Comparison of ENCODE assay signal across 20 cellular contexts in genomic region chr15:22878103-22878502, GRCh38.
"Had no signal": no experiment of that assay in that cellular context is flagged by ENCODE, and none has a peak within 500 bp of the region (broad histone marks: within the 10 kb centered on the region; RNA-seq: fewer than 3 reads in every experiment).

No MANE protein-coding gene starts in this region.

- H3K4me1 Mint-ChIP-seq: activated CD4-positive, alpha-beta T cell treated with anti-CD3 and anti-CD28 coated beads, Interleukin-2, amount 10 ng/mL, durations not matched to agents 24 days and 14 days had no signal

- ATAC-seq: gastroesophageal sphincter; left lung; naive thymus-derived CD8-positive, alpha-beta T cell; stimulated activated naive B cell treated with anti-CD40 and anti-IgM and Interleukin-4, amounts not matched to agents 10 μg/mL and 1 μg/mL and 100 μg/mL, for 72 hours had no signal

- DNase-seq: activated B cell treated with CpG ODN at 0.5 μM for 24 hours; activated CD4-positive, alpha-beta T cell treated with anti-CD3 and anti-CD28 coated beads, Interleukin-2, amount 10 ng/mL, durations not matched to agents 24 days and 14 days; activated CD8-positive, alpha-beta memory T cell treated with anti-CD3 and anti-CD28 coated beads for 24 hours; activated naive CD8-positive, alpha-beta T cell treated with anti-CD3 and anti-CD28 coated beads, Interleukin-2, amount 10 ng/mL, durations not matched to agents 7 days and 5 days; brain microvascular endothelial cell; cerebellar nuclear complex; effector memory CD4-positive, alpha-beta T cell; islet precursor cell; left lung; mammary epithelial cell; naive thymus-derived CD8-positive, alpha-beta T cell; stimulated activated CD4-positive, alpha-beta T cell treated with anti-CD3 and anti-CD28 coated beads, Interleukin-2, amount 100 ng/mL, for 48 hours; stimulated activated naive B cell treated with anti-CD40 and anti-IgM and Interleukin-4, amounts not matched to agents 10 μg/mL and 1 μg/mL and 100 μg/mL, for 72 hours; T-helper 2 cell; thyroid gland; uterus had no signal

- H3K9me3 ChIP-seq: left lung, thyroid gland, uterus had no signal

- H3K27ac Mint-ChIP-seq: activated B cell treated with CpG ODN at 0.5 μM for 24 hours; activated CD4-positive, alpha-beta T cell treated with anti-CD3 and anti-CD28 coated beads, Interleukin-2, amount 10 ng/mL, durations not matched to agents 24 days and 14 days; activated naive CD8-positive, alpha-beta T cell treated with anti-CD3 and anti-CD28 coated beads, Interleukin-2, amount 10 ng/mL, durations not matched to agents 7 days and 5 days; activated T-helper 1 cell treated with anti-CD3 and anti-CD28 coated beads, Interleukin-12 subunit alpha, Interleukin-12 subunit beta, Interleukin-2, Interleukin-4 antibody, amounts not matched to agents 30 ng/mL and 10 ng/mL and 1 ng/mL, durations not matched to agents 14 hours and 24 hours and 36 hours; dendritic cell treated with granulocyte-macrophage colony-stimulating factor and Interleukin-4, amounts not matched to agents 40 ng/mL and 50 ng/mL, for 4 days; naive thymus-derived CD8-positive, alpha-beta T cell had no signal

- H3K27ac ChIP-seq: brain microvascular endothelial cell, epithelial cell of prostate, gastroesophageal sphincter, left lung, thyroid gland, uterus had no signal

- H3K4me1 ChIP-seq: gastroesophageal sphincter, left lung, thyroid gland, uterus had no signal

- H3K36me3 Mint-ChIP-seq: activated naive CD8-positive, alpha-beta T cell treated with anti-CD3 and anti-CD28 coated beads, Interleukin-2, amount 10 ng/mL, durations not matched to agents 7 days and 5 days had no signal

- H3K27me3 ChIP-seq: brain microvascular endothelial cell, gastroesophageal sphincter, left lung, thyroid gland, uterus had no signal

- H3K36me3 ChIP-seq: uterus had no signal

- H3K27me3 Mint-ChIP-seq: activated B cell treated with CpG ODN at 0.5 μM for 24 hours; activated CD4-positive, alpha-beta T cell treated with anti-CD3 and anti-CD28 coated beads, Interleukin-2, amount 10 ng/mL, durations not matched to agents 24 days and 14 days; activated naive CD8-positive, alpha-beta T cell treated with anti-CD3 and anti-CD28 coated beads, Interleukin-2, amount 10 ng/mL, durations not matched to agents 7 days and 5 days; dendritic cell treated with granulocyte-macrophage colony-stimulating factor and Interleukin-4, amounts not matched to agents 40 ng/mL and 50 ng/mL, for 4 days; stimulated activated naive B cell treated with anti-CD40 and anti-IgM and Interleukin-4, amounts not matched to agents 10 μg/mL and 1 μg/mL and 100 μg/mL, for 72 hours had no signal

- H3K9me3 Mint-ChIP-seq: activated B cell treated with CpG ODN at 0.5 μM for 24 hours; activated CD4-positive, alpha-beta T cell treated with anti-CD3 and anti-CD28 coated beads, Interleukin-2, amount 10 ng/mL, durations not matched to agents 24 days and 14 days; activated naive CD8-positive, alpha-beta T cell treated with anti-CD3 and anti-CD28 coated beads, Interleukin-2, amount 10 ng/mL, durations not matched to agents 7 days and 5 days; activated T-helper 1 cell treated with anti-CD3 and anti-CD28 coated beads, Interleukin-12 subunit alpha, Interleukin-12 subunit beta, Interleukin-2, Interleukin-4 antibody, amounts not matched to agents 30 ng/mL and 10 ng/mL and 1 ng/mL, durations not matched to agents 14 hours and 24 hours and 36 hours; dendritic cell treated with granulocyte-macrophage colony-stimulating factor and Interleukin-4, amounts not matched to agents 40 ng/mL and 50 ng/mL, for 4 days; stimulated activated naive B cell treated with anti-CD40 and anti-IgM and Interleukin-4, amounts not matched to agents 10 μg/mL and 1 μg/mL and 100 μg/mL, for 72 hours had no signal

- H3K4me3 Mint-ChIP-seq: activated B cell treated with CpG ODN at 0.5 μM for 24 hours; activated CD4-positive, alpha-beta T cell treated with anti-CD3 and anti-CD28 coated beads, Interleukin-2, amount 10 ng/mL, durations not matched to agents 24 days and 14 days; activated naive CD8-positive, alpha-beta T cell treated with anti-CD3 and anti-CD28 coated beads, Interleukin-2, amount 10 ng/mL, durations not matched to agents 7 days and 5 days; activated T-helper 1 cell treated with anti-CD3 and anti-CD28 coated beads, Interleukin-12 subunit alpha, Interleukin-12 subunit beta, Interleukin-2, Interleukin-4 antibody, amounts not matched to agents 30 ng/mL and 10 ng/mL and 1 ng/mL, durations not matched to agents 14 hours and 24 hours and 36 hours; dendritic cell treated with granulocyte-macrophage colony-stimulating factor and Interleukin-4, amounts not matched to agents 40 ng/mL and 50 ng/mL, for 4 days; naive thymus-derived CD8-positive, alpha-beta T cell; stimulated activated naive B cell treated with anti-CD40 and anti-IgM and Interleukin-4, amounts not matched to agents 10 μg/mL and 1 μg/mL and 100 μg/mL, for 72 hours had no signal

- H3K4me3 ChIP-seq: gastroesophageal sphincter, left lung, thyroid gland, uterus had no signal
